In the genomic region with DNA sequence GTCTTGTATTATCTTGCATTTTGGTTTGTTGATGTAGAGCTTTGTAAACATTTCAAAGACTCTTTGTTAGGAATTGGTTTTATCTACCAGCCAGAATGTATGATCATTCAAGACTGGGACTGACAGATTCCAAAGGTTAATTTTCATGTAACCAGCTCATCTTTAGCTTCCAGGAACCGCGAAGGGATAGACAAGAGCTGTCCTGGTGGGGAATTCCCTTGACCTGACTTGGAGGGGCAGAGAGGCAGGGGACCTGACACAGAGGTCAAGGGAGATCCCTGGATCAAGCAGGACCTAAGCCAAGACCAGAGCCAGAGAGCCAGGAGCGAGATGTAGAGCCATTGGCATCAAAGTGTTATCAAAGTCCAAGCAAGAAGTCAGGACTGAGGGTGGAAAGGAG, we compare ENCODE assay signal across 26 cellular contexts. TPM values are rescaled to one million over a fixed set of nuclear protein-coding genes. Genes with fewer than 3 reads are reported as not detected.
DNase-seq lines count a peak whose midpoint lies in the region; ATAC-seq, FAIRE-seq and TF ChIP-seq lines count a peak whose summit lies in the region.
"Had no signal": no experiment of that assay in that cellular context is flagged by ENCODE, and none has a peak within 500 bp of the region (broad histone marks: within the 10 kb centered on the region; RNA-seq: fewer than 3 reads in every experiment).

No MANE protein-coding gene starts in this region.

- H3K9me3 Mint-ChIP-seq in natural killer cell treated with Interleukin-12 subunit alpha and Interleukin-12 subunit beta and Interleukin-15 and Interleukin-18, amount 100 ng/mL, for 72 hours = no peaks in the 10 kb centered on the region
- no peaks in the 10 kb centered on the region for H3K9me3 Mint-ChIP-seq in natural killer cell
- no peaks in the 10 kb centered on the region for H3K9me3 Mint-ChIP-seq in endothelial cell (ENCODE audit: unreplicated experiment)
- H3K9me3 Mint-ChIP-seq: CD8-positive, alpha-beta T cell had no signal

- H3K36me3 ChIP-seq in RWPE2 (ENCODE audit: low read depth) = no peaks in the 10 kb centered on the region
- no peaks in the 10 kb centered on the region for H3K36me3 ChIP-seq in HepG2 (replicated peaks in 1 of 2; ENCODE audit: control insufficient read depth in 1 of 2, insufficient read depth in 2 of 2, low read length in 2 of 2)
- H3K36me3 ChIP-seq: BE2C, BLaER1 had no signal

- intact Hi-C loops in natural killer cell (cut with micrococcal nuclease) (no loop called here), HepG2 (cut with micrococcal nuclease; ENCODE audit: unreplicated experiment) (no loop called here)

- H3K4me2 ChIP-seq in HepG2 (ENCODE audit: low read depth, low read length) = no peak overlapping the region
- H3K4me2 ChIP-seq: BLaER1 had no signal

- no peaks in the 10 kb centered on the region for H3K27me3 ChIP-seq in RWPE2 (ENCODE audit: insufficient read depth, poor library complexity, severe bottlenecking)
- H3K27me3 ChIP-seq in HepG2 (ENCODE audit: control insufficient read depth in 1 of 2, insufficient read depth in 2 of 2, low read length in 2 of 2) = no peaks in the 10 kb centered on the region; a peak in 1 of 5 replicates
- H3K27me3 ChIP-seq: BLaER1 had no signal

- DNase-seq in natural killer cell treated with Interleukin-12 subunit alpha and Interleukin-12 subunit beta and Interleukin-15 and Interleukin-18, amount 100 ng/mL, for 72 hours (ENCODE audit: low spot score) = peak; percentile 16
- DNase-seq in natural killer cell (no peak), RWPE2 (ENCODE audit: low spot score) (peak; percentile 1), endothelial cell (ENCODE audit: low spot score) (no peak), HepG2 (ENCODE audit: low spot score) (no peak), DMS153 treated with DMSO at 0.1 percent for 48 hours (lab: John Stamatoyannopoulos, UW; ENCODE audit: unreplicated experiment) (no peak), dermis blood vessel endothelial cell (no peak)
- no peak for DNase-seq in effector CD8-positive, alpha-beta T cell (lab: John Stamatoyannopoulos, UW)
- DNase-seq: 8988T; ACHN; BE2C; C1 segment of cervical spinal cord; Caco-2; Calu3; CD4-positive, alpha-beta T cell; CD8-positive, alpha-beta T cell; DMS53; DMS79 treated with DMSO at 0.1 percent for 48 hours; GF-D8 had no signal

- no peak overlapping the region for H3K27ac Mint-ChIP-seq in natural killer cell treated with Interleukin-12 subunit alpha and Interleukin-12 subunit beta and Interleukin-15 and Interleukin-18, amount 100 ng/mL, for 72 hours
- peak overlapping the region in 1 of 2 donors; percentile 73 for H3K27ac Mint-ChIP-seq in natural killer cell
- peak overlapping the region; percentile 27 for H3K27ac Mint-ChIP-seq in endothelial cell (ENCODE audit: unreplicated experiment)
- H3K27ac Mint-ChIP-seq: CD4-positive, alpha-beta T cell; CD8-positive, alpha-beta T cell had no signal

- no peaks in the 10 kb centered on the region for H3K79me2 ChIP-seq in HepG2 (ENCODE audit: insufficient read depth, low read length)

- H3K9me3 ChIP-seq in RWPE2 (ENCODE audit: severe bottlenecking) = no peaks in the 10 kb centered on the region
- no peaks in the 10 kb centered on the region for H3K9me3 ChIP-seq in HepG2 (ENCODE audit: low read length)
- H3K9me3 ChIP-seq: BE2C, BLaER1, Caco-2 had no signal

- TF ChIP-seq POLR2A in HepG2 (IDR thresholded peaks at IDR 0.05; ENCODE audit: insufficient read depth in 1 of 2, low read depth in 2 of 2, low read length in 2 of 2) = no peak

- BruUV-seq in HepG2 (replicated peaks; lab: Mats Ljungman, UMichigan) = no TSS peak

- no peak overlapping the region for H2AFZ ChIP-seq in HepG2 (ENCODE audit: low read length)

- CTCF ChIA-PET in HepG2 (lab: Yijun Ruan, JAX; ENCODE audit: low intra/inter-chr PET ratio, low total read pairs) = no interaction called here

- H4K20me1 ChIP-seq in HepG2 (ENCODE audit: insufficient read depth, low read length) = no peaks in the 10 kb centered on the region
- H4K20me1 ChIP-seq: BLaER1 had no signal

- FAIRE-seq in HepG2 (lab: Jason Lieb, UNC) = no peak
- FAIRE-seq: A204.1, D721Med, G401.6, GM12891, GM19239 had no signal

- H3K4me1 Mint-ChIP-seq in natural killer cell treated with Interleukin-12 subunit alpha and Interleukin-12 subunit beta and Interleukin-15 and Interleukin-18, amount 100 ng/mL, for 72 hours (ENCODE audit: low read depth in 2 of 2) = peaks cover 8 to 11% of the 10 kb centered on the region in 2 donors
- H3K4me1 Mint-ChIP-seq in natural killer cell (peaks cover 11 to 12% of the 10 kb centered on the region in 2 donors), endothelial cell (ENCODE audit: unreplicated experiment) (peaks cover 23% of the 10 kb centered on the region)

- in situ Hi-C loops in HepG2 (cut with HindIII; ENCODE audit: extremely low pct_ligation_motif_present, low pct_unique_long_range_greater_than_20kb) = no loop called here

- no peak overlapping the region for H3K4me3 Mint-ChIP-seq in natural killer cell treated with Interleukin-12 subunit alpha and Interleukin-12 subunit beta and Interleukin-15 and Interleukin-18, amount 100 ng/mL, for 72 hours
- no peak overlapping the region for H3K4me3 Mint-ChIP-seq in natural killer cell
- H3K4me3 Mint-ChIP-seq in endothelial cell (ENCODE audit: unreplicated experiment) = no peak overlapping the region
- H3K4me3 Mint-ChIP-seq: CD4-positive, alpha-beta T cell; CD8-positive, alpha-beta T cell had no signal

- peaks cover 15 to 17% of the 10 kb centered on the region in 2 donors for H3K27me3 Mint-ChIP-seq in natural killer cell treated with Interleukin-12 subunit alpha and Interleukin-12 subunit beta and Interleukin-15 and Interleukin-18, amount 100 ng/mL, for 72 hours
- H3K27me3 Mint-ChIP-seq in natural killer cell (ENCODE audit: low read depth in 2 of 2) (peaks cover 20 to 25% of the 10 kb centered on the region in 2 donors), endothelial cell (ENCODE audit: unreplicated experiment) (peaks cover 4% of the 10 kb centered on the region)

- no peak for ATAC-seq in natural killer cell treated with Interleukin-12 subunit alpha and Interleukin-12 subunit beta and Interleukin-15 and Interleukin-18, amount 100 ng/mL, for 72 hours
- ATAC-seq in natural killer cell = no peak
- ATAC-seq in RWPE2 (ENCODE audit: low read depth) = no peak
- ATAC-seq in HepG2 = no peak
- ATAC-seq: CD8-positive, alpha-beta T cell had no signal

- no peak for TF ChIP-seq EP300 in HepG2 (IDR thresholded peaks at IDR 0.05; ENCODE audit: low read depth in 2 of 2, low read length in 2 of 2)
- TF ChIP-seq EP300 in HepG2 (CRISPR knock-in tag; IDR thresholded peaks at IDR 0.05; ENCODE audit: borderline replicate concordance) = no peak

- WGBS in HepG2 (ENCODE audit: low lambda C conversion rate) = 0% methylated on average over 3 of the region's 3 CpGs

- no peaks in the 10 kb centered on the region for H3K36me3 Mint-ChIP-seq in natural killer cell treated with Interleukin-12 subunit alpha and Interleukin-12 subunit beta and Interleukin-15 and Interleukin-18, amount 100 ng/mL, for 72 hours
- H3K36me3 Mint-ChIP-seq in natural killer cell = no peaks in the 10 kb centered on the region
- H3K36me3 Mint-ChIP-seq in endothelial cell (ENCODE audit: low read depth, unreplicated experiment) = no peaks in the 10 kb centered on the region
- H3K36me3 Mint-ChIP-seq: CD8-positive, alpha-beta T cell had no signal

- no peak overlapping the region for H3K4me3 ChIP-seq in RWPE2 (ENCODE audit: severe bottlenecking)
- H3K4me3 ChIP-seq in HepG2 (replicated peaks in 1 of 3; ENCODE audit: insufficient read depth in 1 of 3, low read depth in 2 of 3, low read length in 3 of 3) = no peak overlapping the region
- H3K4me3 ChIP-seq: BLaER1 had no signal

- POLR2A ChIA-PET in HepG2 (lab: Yijun Ruan, JAX) = no interaction called here

- no peak for TF ChIP-seq RAD21 in HepG2 (CRISPR knock-in tag; IDR thresholded peaks at IDR 0.05)

- TF ChIP-seq CTCF in natural killer cell (IDR thresholded peaks at IDR 0.05) (no peak), RWPE2 (IDR thresholded peaks at IDR 0.05; ENCODE audit: poor library complexity, severe bottlenecking) (no peak), endothelial cell (IDR thresholded peaks at IDR 0.05; ENCODE audit: unreplicated experiment) (no peak), HepG2 (CRISPR knock-in tag; IDR thresholded peaks at IDR 0.05) (no peak)

- H3K9ac ChIP-seq in HepG2 (ENCODE audit: insufficient read depth, low read depth, low read length) = no peak overlapping the region
- H3K9ac ChIP-seq: BLaER1 had no signal

- peaks cover 3% of the 10 kb centered on the region for H3K4me1 ChIP-seq in RWPE2 (ENCODE audit: insufficient read depth, poor library complexity, severe bottlenecking)
- H3K4me1 ChIP-seq in HepG2 (ENCODE audit: insufficient read depth, low read length) = peaks cover 55% of the 10 kb centered on the region
- H3K4me1 ChIP-seq: BE2C had no signal

- H3K27ac ChIP-seq in RWPE2 (ENCODE audit: poor library complexity, severe bottlenecking) (no peak overlapping the region), HepG2 (ENCODE audit: extremely low read length, insufficient read depth, low read length) (no peak overlapping the region)
- H3K27ac ChIP-seq: BLaER1 had no signal

RNA-seq across cellular contexts. Expression of gene LOXL4, which starts 6.6 kb away (rescaled TPM):
- not detected for total RNA-seq in natural killer cell treated with Interleukin-12 subunit alpha and Interleukin-12 subunit beta and Interleukin-15 and Interleukin-18, amount 100 ng/mL, for 72 hours
- under 1 TPM in 1 of 3 donors, not detected in 2; 0.23 TPM for total RNA-seq in natural killer cell
- total RNA-seq in endothelial cell (ENCODE audit: unreplicated experiment) = 1.8 TPM
- 3.8 and 8.8 TPM in 2 replicates for total RNA-seq in HepG2 (2016; rRNA removed; fragmentation: Illumina TruSeq; extraction: Trizol)
- total RNA-seq in HepG2 (2016; cell fraction: cytosol; rRNA removed; fragmentation: Illumina TruSeq; extraction: Trizol; ENCODE audit: low read depth) = 0.91 and 0.97 TPM in 2 replicates
- total RNA-seq in HepG2 (2016; cell fraction: insoluble cytoplasmic fraction; rRNA removed; fragmentation: Illumina TruSeq; extraction: Trizol) = 3.1 and 9.9 TPM in 2 replicates
- total RNA-seq in HepG2 (2016; cell fraction: membrane; rRNA removed; fragmentation: Illumina TruSeq; extraction: Trizol) = 2.6 and 3.1 TPM in 2 replicates
- 9.7 TPM in 2 replicates for total RNA-seq in HepG2 (2016; cell fraction: nucleus; rRNA removed; fragmentation: Illumina TruSeq; extraction: Trizol)
- polyA plus RNA-seq in HepG2 (2011; rRNA removed) = 21.1 and 31.3 TPM in 2 replicates
- polyA plus RNA-seq in HepG2 (2011; cell fraction: cytosol; rRNA removed) = 19.8 and 25.9 TPM in 2 replicates
- polyA plus RNA-seq in HepG2 (2011; cell fraction: nucleus; rRNA removed) = 20.8 and 24.7 TPM in 2 replicates
- 12.1 and 16.1 TPM in 2 replicates for polyA plus RNA-seq in HepG2 (2012)
- polyA plus RNA-seq in HepG2 (2016; cell fraction: cytosol; fragmentation: Illumina TruSeq; extraction: Trizol; ENCODE audit: low read depth) = 0.87 and 1.0 TPM in 2 replicates
- polyA plus RNA-seq in HepG2 (2016; cell fraction: insoluble cytoplasmic fraction; fragmentation: Illumina TruSeq; extraction: Trizol; ENCODE audit: low read depth) = 3.1 and 3.6 TPM in 2 replicates
- polyA plus RNA-seq in HepG2 (2016; cell fraction: membrane; fragmentation: Illumina TruSeq; extraction: Trizol; ENCODE audit: low read depth) = 2.1 and 2.4 TPM in 2 replicates
- polyA plus RNA-seq in HepG2 (2016; cell fraction: nucleus; fragmentation: Illumina TruSeq; extraction: Trizol; ENCODE audit: insufficient read depth, low read depth) = 12.3 and 13.7 TPM in 2 replicates
- 33.3 TPM in 1 of 2 replicates, not detected in the other for polyA minus RNA-seq in HepG2 (2011; rRNA and poly(A)+ RNA removed; ENCODE audit: low replicate concordance)
- polyA minus RNA-seq in HepG2 (2011; cell fraction: cytosol; rRNA and poly(A)+ RNA removed) = 13.7 and 23.0 TPM in 2 replicates
- polyA minus RNA-seq in HepG2 (2011; cell fraction: nucleus; rRNA and poly(A)+ RNA removed) = 7.2 and 9.9 TPM in 2 replicates
- 0.68 and 0.88 TPM in 2 replicates for total RNA-seq in dermis blood vessel endothelial cell
- total RNA-seq: A673; CD4-positive, alpha-beta T cell had no signal

Comparison
In these comparisons a context has a peak if more than half of its experiments do, and no peak if none do; other contexts are left out.
1. DNase-seq: peak in natural killer cell treated with Interleukin-12 subunit alpha and Interleukin-12 subunit beta and Interleukin-15 and Interleukin-18, amount 100 ng/mL, for 72 hours (single experiment) and RWPE2 (single experiment); none in natural killer cell (single experiment), endothelial cell (single experiment), HepG2 (single experiment), DMS153 treated with DMSO at 0.1 percent for 48 hours (single experiment), dermis blood vessel endothelial cell (single experiment) and effector CD8-positive, alpha-beta T cell (single experiment).